Comparison of ENCODE assay signal across 8 cellular contexts in genomic region chr3:179653106-179653776, GRCh38. TPM values are rescaled to one million over a fixed set of nuclear protein-coding genes. Genes with fewer than 3 reads are reported as not detected.
DNase-seq lines count a peak whose midpoint lies in the region; ATAC-seq and TF ChIP-seq lines count a peak whose summit lies in the region.

No MANE protein-coding gene starts in this region.

- TF ChIP-seq EP300 in esophagus muscularis mucosa (IDR thresholded peaks at IDR 0.05), result no peak

- POLR2A ChIA-PET in OCI-LY7 (lab: Charles Lee), result interaction anchor here (0.7 to 1.3 kb wide), 4 partner anchors 38 to 579 kb away, joined by 3 to 4 read pairs (median 4); no protein-coding TSS in a partner anchor

- peak overlapping the region; percentile 33; the same call in 1 of the 2 replicates for H2AFZ ChIP-seq in OCI-LY7 (ENCODE audit: low read length)

- BruUV-seq in OCI-LY7 (replicated peaks; lab: Mats Ljungman, UMichigan), result no TSS peak

- no peaks in the 10 kb centered on the region for H3K9me2 ChIP-seq in OCI-LY7 (ENCODE audit: insufficient read depth, low read length)

- H3K4me1 ChIP-seq in OCI-LY7 (ENCODE audit: insufficient read depth, low read length, poor library complexity, severe bottlenecking) (peaks cover 32% of the 10 kb centered on the region), esophagus muscularis mucosa (peaks cover 4 to 27% (median 17%) of the 10 kb centered on the region in 4 donors)

- H3K4me3 ChIP-seq in OCI-LY7 (ENCODE audit: low read depth, low read length, poor library complexity, severe bottlenecking), result peak overlapping the region; percentile 96
- peak overlapping the region; percentile 86 to 94 (median 89) for H3K4me3 ChIP-seq in esophagus muscularis mucosa

- no peaks in the 10 kb centered on the region; the same call in 1 of the 2 replicates for H3K9me3 ChIP-seq in OCI-LY7 (ENCODE audit: low read length)
- no peaks in the 10 kb centered on the region for H3K9me3 ChIP-seq in esophagus muscularis mucosa

- intact Hi-C loops in OCI-LY7 (cut with micrococcal nuclease; ENCODE audit: unreplicated experiment) (loop anchor here (2.0 to 5.0 kb wide), 7 partner anchors 48 to 949 kb away; partner anchors contain the start of genes ACTL6A, MFN1, MRPL47 and NDUFB5), esophagus muscularis mucosa (cut with DNase I) (loop anchor here (5.0 kb wide), 1 partner anchor 46 kb away; no protein-coding TSS in a partner anchor)

- WGBS in esophagus muscularis mucosa, result 1% methylated on average over 18 of the region's 74 CpGs

- CTCF ChIA-PET in OCI-LY7 (lab: Charles Lee; ENCODE audit: unreplicated experiment), result interaction anchor here (0.7 kb wide), 1 partner anchor 14 kb away, joined by 3 read pairs; no protein-coding TSS in a partner anchor

- H3K4me2 ChIP-seq in OCI-LY7 (ENCODE audit: low read length), result peak overlapping the region; percentile 97

- no peak for TF ChIP-seq POLR2A in esophagus muscularis mucosa (IDR thresholded peaks at IDR 0.05; ENCODE audit: low read depth)

- H3K27ac ChIP-seq in OCI-LY7 (ENCODE audit: low read depth, low read length, poor library complexity, severe bottlenecking), result peak overlapping the region; percentile 81
- peak overlapping the region; percentile 95 to 97 (median 96) for H3K27ac ChIP-seq in esophagus muscularis mucosa (replicated peaks in 1 of 4)

- peaks cover 26% of the 10 kb centered on the region for H4K20me1 ChIP-seq in OCI-LY7 (ENCODE audit: insufficient read depth, low read length)

- peaks cover 48% of the 10 kb centered on the region for H3K79me2 ChIP-seq in OCI-LY7 (ENCODE audit: insufficient read depth, low read depth, low read length)

- ATAC-seq in GM21423 (IDR thresholded peaks at IDR 0.05; ENCODE audit: unreplicated experiment), result peak; percentile 55

- H3K36me3 ChIP-seq in OCI-LY7 (ENCODE audit: insufficient read depth, low read length), result peaks cover 34% of the 10 kb centered on the region
- H3K36me3 ChIP-seq in esophagus muscularis mucosa, result no peaks in the 10 kb centered on the region

- DNase-seq in DMS114 treated with DMSO at 0.1 percent for 48 hours (lab: John Stamatoyannopoulos, UW; ENCODE audit: unreplicated experiment), result peak; percentile 25
- peak in 66 of 76 experiments; percentile 3 to 70 (median 42) for DNase-seq in HUDEP-2 (lab: John Stamatoyannopoulos, UW; ENCODE audit: unreplicated experiment in 76 of 76)
- peak; percentile 84 for DNase-seq in OCI-LY7 (ENCODE audit: low spot score)
- DNase-seq in activated T-cell treated with anti-CD3 and anti-CD28 coated beads, Interleukin-2, amount 50 U/mL, for 48 hours, result peak; percentile 76 to 81
- DNase-seq in esophagus muscularis mucosa (ENCODE audit: extremely low spot score), result no peak
- DNase-seq in myocyte (ENCODE audit: low read depth), result peak; percentile 85
- peak; percentile 29 to 45 for DNase-seq in stimulated activated CD8-positive, alpha-beta memory T cell treated with anti-CD3 and anti-CD28 coated beads, Interleukin-7, amount 100 ng/mL, for 48 hours (ENCODE audit: extremely low read depth in 1 of 2, low read depth in 1 of 2)

- TF ChIP-seq CTCF in OCI-LY7 (conservative IDR thresholded peaks at IDR 0.05; ENCODE audit: low read length) (peak; percentile 25; the same call in 1 of the 2 replicates), esophagus muscularis mucosa (IDR thresholded peaks at IDR 0.05) (peak in 1 of 3 experiments; percentile 12)

- no peaks in the 10 kb centered on the region for H3K27me3 ChIP-seq in esophagus muscularis mucosa

RNA-seq across cellular contexts. Expression of gene USP13, which starts 0.4 kb away (rescaled TPM):
- 23.7 and 25.8 TPM in 2 replicates for total RNA-seq in OCI-LY7 (2014; rRNA removed; shearing (Covaris generic))
- total RNA-seq in OCI-LY7 (2022) (49.7 and 55.2 TPM in 2 replicates), esophagus muscularis mucosa (10 to 100 TPM in 3 of 4 donors, 1 to 10 TPM in 1; 8.7 to 15.1 (median 11.9) TPM), myocyte (29.8 and 50.1 TPM in 2 replicates)
- 9.7 TPM for polyA plus RNA-seq in myocyte (2012)

RNA-seq across cellular contexts. Expression of gene NDUFB5, which starts 48.6 kb away (rescaled TPM):
- 81.5 and 84.1 TPM in 2 replicates for total RNA-seq in OCI-LY7 (2014; rRNA removed; shearing (Covaris generic))
- 110 and 112 TPM in 2 replicates for total RNA-seq in OCI-LY7 (2022)
- total RNA-seq in esophagus muscularis mucosa, result 100 to 1,000 TPM in 1 of 4 donors, 10 to 100 TPM in 3; 62.7 to 112 (median 83.1) TPM
- 186 and 192 TPM in 2 replicates for total RNA-seq in myocyte
- polyA plus RNA-seq in myocyte (2012), result 67.5 TPM

RNA-seq across cellular contexts. Expression of gene MRPL47, which starts 48.8 kb away (rescaled TPM):
- total RNA-seq in OCI-LY7 (2014; rRNA removed; shearing (Covaris generic)), result 25.9 and 50.4 TPM in 2 replicates
- 42.5 and 47.2 TPM in 2 replicates for total RNA-seq in OCI-LY7 (2022)
- total RNA-seq in esophagus muscularis mucosa, result 10 to 100 TPM; 24.4 to 33.6 (median 30.6) TPM
- total RNA-seq in myocyte, result 39.4 and 41.0 TPM in 2 replicates
- 30.2 TPM for polyA plus RNA-seq in myocyte (2012)
